In the genomic region with DNA sequence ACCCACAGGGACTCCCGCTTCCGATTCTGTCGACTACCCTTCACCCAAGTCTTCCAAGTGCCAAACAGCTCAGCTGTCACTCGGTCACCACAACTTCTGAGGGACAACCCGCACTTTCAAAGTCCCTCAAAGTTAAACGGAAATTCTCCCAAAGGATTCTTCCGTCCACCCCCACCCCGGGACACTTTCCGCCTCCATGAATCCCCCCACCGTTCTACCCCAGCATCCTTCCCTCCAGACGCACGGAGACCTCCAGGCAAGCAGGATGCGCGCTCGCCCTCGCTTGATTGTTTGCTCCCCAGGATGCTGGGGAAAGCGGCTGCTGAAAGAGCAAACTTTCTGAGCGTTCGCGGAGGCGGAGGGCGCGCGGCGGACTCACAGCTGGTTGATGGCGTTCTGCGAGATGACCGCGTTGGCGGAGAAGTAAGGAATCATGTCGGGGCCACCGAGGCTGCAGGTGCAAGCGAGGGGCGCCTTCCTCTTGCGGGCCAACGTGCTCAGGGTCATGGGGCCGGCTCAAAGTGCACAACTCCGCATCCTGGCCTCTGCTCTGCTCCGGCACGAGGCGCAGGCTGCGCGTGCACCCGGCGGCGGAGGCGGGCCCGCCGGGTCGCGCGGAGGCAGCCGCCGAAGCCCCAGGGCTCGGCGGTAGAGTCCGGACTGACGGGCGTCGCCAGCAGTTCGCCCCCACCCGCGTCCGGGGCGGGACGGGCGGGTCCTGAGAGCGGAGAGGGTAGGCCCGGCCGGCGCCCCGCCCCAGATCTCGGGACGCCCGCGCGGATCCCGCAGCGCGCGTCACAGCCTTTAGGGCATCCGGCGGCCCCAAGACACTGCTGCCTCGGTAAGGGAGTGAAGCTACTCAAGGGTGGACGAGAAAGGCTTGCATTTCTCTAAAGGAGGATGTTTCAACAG, we compare ENCODE assay signal across 8 cellular contexts.
DNase-seq lines count a peak whose midpoint lies in the region; ATAC-seq and TF ChIP-seq lines count a peak whose summit lies in the region.

No MANE protein-coding gene starts in this region.

- H3K27me3 Mint-ChIP-seq in activated CD4-positive, alpha-beta T cell treated with anti-CD3 and anti-CD28 coated beads for 36 hours: no peaks in the 10 kb centered on the region

- POLR2A ChIA-PET in activated CD4-positive, alpha-beta T cell treated with anti-CD3 and anti-CD28 coated beads for 36 hours (lab: Charles Lee): interaction anchor here (0.5 to 1.7 kb wide), 9 partner anchors 10 to 148 kb away, joined by 3 to 11 read pairs (median 4); no protein-coding TSS in a partner anchor

- peak overlapping the region; percentile 84 for H3K27ac ChIP-seq in layer of hippocampus (ENCODE audit: low read depth, low read length)

- peak overlapping the region; percentile 97 for H3K4me3 Mint-ChIP-seq in activated CD4-positive, alpha-beta T cell treated with anti-CD3 and anti-CD28 coated beads for 36 hours

- CTCF ChIA-PET in activated CD4-positive, alpha-beta T cell treated with anti-CD3 and anti-CD28 coated beads for 36 hours (lab: Charles Lee): interaction anchor here (0.6 to 2.4 kb wide), 14 partner anchors 9 to 144 kb away, joined by 3 to 14 read pairs (median 4); a partner anchor contains a TSS

- H3K27ac Mint-ChIP-seq in activated CD4-positive, alpha-beta T cell treated with anti-CD3 and anti-CD28 coated beads for 36 hours: peak overlapping the region; percentile 97

- H3K36me3 Mint-ChIP-seq in activated CD4-positive, alpha-beta T cell treated with anti-CD3 and anti-CD28 coated beads for 36 hours (ENCODE audit: low read depth): peaks cover 16% of the 10 kb centered on the region

- peak; percentile 93 for DNase-seq in GM13977 (ENCODE audit: low spot score)
- peak; percentile 43 for DNase-seq in NCI-H2227 treated with DMSO at 0.1 percent for 48 hours (lab: John Stamatoyannopoulos, UW)
- DNase-seq in activated CD4-positive, alpha-beta T cell treated with anti-CD3 and anti-CD28 coated beads for 36 hours: peak; percentile 97
- peak; percentile 87 for DNase-seq in choroid plexus epithelial cell (ENCODE audit: low read depth)
- peak; percentile 60 to 76 for DNase-seq in stimulated activated CD4-positive, alpha-beta T cell treated with anti-CD3 and anti-CD28 coated beads, Interleukin-1b, Interleukin-23, amount 100 ng/mL, for 1 hour (ENCODE audit: low read depth in 2 of 2)
- DNase-seq in COR-L47 (lab: John Stamatoyannopoulos, UW): no peak

- peaks cover 30% of the 10 kb centered on the region for H3K4me1 Mint-ChIP-seq in activated CD4-positive, alpha-beta T cell treated with anti-CD3 and anti-CD28 coated beads for 36 hours

- peak; percentile 61 for ATAC-seq in HG02840 (IDR thresholded peaks at IDR 0.05; ENCODE audit: low FRiP score, unreplicated experiment)
- peak; percentile 89 for ATAC-seq in activated CD4-positive, alpha-beta T cell treated with anti-CD3 and anti-CD28 coated beads for 36 hours

- in situ Hi-C loops in GM13977 (cut with MboI; ENCODE audit: low pct_unique_long_range_greater_than_20kb, low sequenced_read_pairs, unreplicated experiment): no loop called here

- no peaks in the 10 kb centered on the region for H3K27me3 ChIP-seq in layer of hippocampus (ENCODE audit: control insufficient read depth, insufficient read depth, low read length)

- TF ChIP-seq CTCF in GM13977 (IDR thresholded peaks at IDR 0.05; ENCODE audit: extremely low read depth, insufficient read depth, missing control alignments) (peak; percentile 13), choroid plexus epithelial cell (conservative IDR thresholded peaks at IDR 0.05; ENCODE audit: low read depth, low read length) (no peak)

- H3K9me3 Mint-ChIP-seq in activated CD4-positive, alpha-beta T cell treated with anti-CD3 and anti-CD28 coated beads for 36 hours (ENCODE audit: low read depth): no peaks in the 10 kb centered on the region

- H3K4me3 ChIP-seq in choroid plexus epithelial cell (ENCODE audit: low read depth, low read length): peak overlapping the region; percentile 83

- intact Hi-C loops in activated CD4-positive, alpha-beta T cell treated with anti-CD3 and anti-CD28 coated beads for 36 hours (cut with DNase I, micrococcal nuclease): loop anchor here (1.0 to 5.0 kb wide), 12 partner anchors 34 to 467 kb away; a partner anchor contains a TSS
